8 cellular contexts compared by ENCODE assay signal in the genomic region with DNA sequence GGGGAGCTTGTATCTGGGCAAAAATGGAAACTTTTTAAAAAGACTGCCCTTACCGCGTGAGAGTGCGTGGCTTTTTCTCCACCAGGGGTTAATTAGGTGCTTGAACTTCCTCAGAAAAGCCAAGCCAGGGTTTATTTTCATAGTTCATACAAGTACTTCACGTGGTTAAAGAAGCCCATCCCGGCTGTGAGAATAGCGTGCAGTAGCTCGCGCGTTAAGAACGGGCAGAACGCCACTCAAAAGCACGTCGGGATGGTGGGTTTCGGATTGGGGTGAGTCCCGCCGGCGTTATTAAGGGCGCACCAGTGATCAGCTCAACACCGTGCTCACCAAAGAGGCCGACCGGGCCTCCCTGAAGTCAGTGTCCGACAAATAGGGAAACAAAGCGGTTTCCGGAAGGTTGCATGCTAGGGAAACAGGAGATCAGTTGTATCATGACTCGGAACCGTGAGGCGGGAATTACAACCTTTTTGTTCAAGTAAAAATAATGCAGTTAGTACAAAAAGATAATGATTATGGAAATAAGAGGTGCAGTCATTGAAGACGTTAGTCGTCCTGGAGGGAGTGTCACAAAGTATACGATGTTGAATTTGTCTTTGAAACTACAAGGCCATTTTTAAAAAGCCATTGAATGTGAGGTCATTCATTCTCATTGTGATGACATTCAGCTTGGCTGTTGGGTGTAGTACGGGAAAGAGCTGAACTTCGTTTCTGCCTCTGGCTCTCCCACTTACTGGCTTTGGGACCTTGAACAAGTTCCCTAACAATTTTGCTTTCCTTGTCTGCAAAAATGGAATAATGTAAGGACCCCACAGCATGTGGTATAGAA. TPM values are rescaled to one million over a fixed set of nuclear protein-coding genes. Genes with fewer than 3 reads are reported as not detected.
DNase-seq lines count a peak whose midpoint lies in the region; ATAC-seq and TF ChIP-seq lines count a peak whose summit lies in the region.

No MANE protein-coding gene starts in this region.

- no peak for TF ChIP-seq CTCF in GM12865 (IDR thresholded peaks at IDR 0.05; ENCODE audit: insufficient read depth, low read depth, low read length, missing control alignments)
- TF ChIP-seq CTCF in IMR-90 (conservative IDR thresholded peaks at IDR 0.05; ENCODE audit: low read depth, low read length) = no peak
- TF ChIP-seq CTCF in coronary artery (IDR thresholded peaks at IDR 0.05) = no peak
- no peak for TF ChIP-seq CTCF in lung (IDR thresholded peaks at IDR 0.05; ENCODE audit: control extremely low read depth, extremely low read depth)

- H3K27me3 Mint-ChIP-seq in stimulated activated naive B cell treated with anti-CD40 and anti-IgM and Interleukin-4, amounts not matched to agents 10 μg/mL and 1 μg/mL and 100 μg/mL, for 72 hours = no peaks in the 10 kb centered on the region

- TF ChIP-seq RAD21 in IMR-90 (IDR thresholded peaks at IDR 0.05; ENCODE audit: low read length) = no peak

- no peaks in the 10 kb centered on the region for H3K27me3 ChIP-seq in IMR-90 (ENCODE audit: control insufficient read depth, insufficient read depth, low read length)
- H3K27me3 ChIP-seq in lung (ENCODE audit: control insufficient read depth, insufficient read depth) = no peaks in the 10 kb centered on the region

- peak overlapping the region; percentile 68 for H4K5ac ChIP-seq in IMR-90 (ENCODE audit: low read depth, low read length)

- no peaks in the 10 kb centered on the region for H3K9me3 ChIP-seq in IMR-90 (ENCODE audit: control insufficient read depth, insufficient read depth, low read length)
- no peaks in the 10 kb centered on the region for H3K9me3 ChIP-seq in lung (ENCODE audit: control insufficient read depth in 2 of 2, insufficient read depth in 1 of 2, low read length in 1 of 2)

- H3K4me1 ChIP-seq in IMR-90 (ENCODE audit: control insufficient read depth, insufficient read depth, low read length) (no peaks in the 10 kb centered on the region), lung (ENCODE audit: control insufficient read depth in 2 of 2, insufficient read depth in 2 of 2, low read length in 2 of 2) (peaks cover 0 to 7% of the 10 kb centered on the region in 2 donors)

- H2AFZ ChIP-seq in IMR-90 (replicated peaks; ENCODE audit: low read length, poor library complexity) = peak overlapping the region; percentile 91

- H2BK15ac ChIP-seq in IMR-90 (ENCODE audit: low read depth, low read length) = no peak overlapping the region

- peak overlapping the region; percentile 63 for H4K91ac ChIP-seq in IMR-90 (ENCODE audit: insufficient read depth, low read depth, low read length)

- H2AK5ac ChIP-seq in IMR-90 (ENCODE audit: low read depth, low read length) = peak overlapping the region; percentile 41; the same call in 1 of the 2 replicates

- intact Hi-C loops in IMR-90 (cut with micrococcal nuclease) = no loop called here

- peak overlapping the region; percentile 10 for H2AK9ac ChIP-seq in IMR-90 (replicated peaks; ENCODE audit: low read depth, low read length, poor library complexity)

- POLR2A ChIA-PET in IMR-90 (lab: Charles Lee; ENCODE audit: unreplicated experiment) = no interaction called here

- peak; percentile 5 for ATAC-seq in GM21737 (IDR thresholded peaks at IDR 0.05; ENCODE audit: unreplicated experiment)
- peak; percentile 16 for ATAC-seq in IMR-90 (ENCODE audit: low read depth)
- ATAC-seq in lung (ENCODE audit: insufficient read depth, low FRiP score) = peak; percentile 3
- peak; percentile 41 to 48 for ATAC-seq in stimulated activated naive B cell treated with anti-CD40 and anti-IgM and Interleukin-4, amounts not matched to agents 10 μg/mL and 1 μg/mL and 100 μg/mL, for 72 hours (replicated peaks)

- peak overlapping the region; percentile 53 for H3K4me3 ChIP-seq in GM12865 (ENCODE audit: low read depth, low read length)
- H3K4me3 ChIP-seq in IMR-90 (ENCODE audit: insufficient read depth, low read depth, low read length) = peak overlapping the region; percentile 57
- H3K4me3 ChIP-seq in coronary artery = peak overlapping the region; percentile 93
- peak overlapping the region; percentile 53 for H3K4me3 ChIP-seq in lung

- TF ChIP-seq POLR2A in IMR-90 (IDR thresholded peaks at IDR 0.05; ENCODE audit: low read depth, low read length) = no peak

- peak overlapping the region; percentile 71 for H3K27ac ChIP-seq in IMR-90 (ENCODE audit: insufficient read depth, low read length)
- peak overlapping the region; percentile 94 to 99 for H3K27ac ChIP-seq in coronary artery
- H3K27ac ChIP-seq in lung (ENCODE audit: low read depth in 1 of 2, low read length in 1 of 2) = peak overlapping the region; percentile 90 to 95

- CTCF ChIA-PET in IMR-90 (lab: Yijun Ruan, JAX) = interaction anchor here (0.8 to 1.2 kb wide), 2 partner anchors 9 to 10 kb away, joined by 3 read pairs; no protein-coding TSS in a partner anchor

- H2BK120ac ChIP-seq in IMR-90 (ENCODE audit: low read depth, low read length) = peak overlapping the region; percentile 47

- peaks cover 17 to 24% of the 10 kb centered on the region in 2 donors for H3K4me1 Mint-ChIP-seq in stimulated activated naive B cell treated with anti-CD40 and anti-IgM and Interleukin-4, amounts not matched to agents 10 μg/mL and 1 μg/mL and 100 μg/mL, for 72 hours

- H3K4me2 ChIP-seq in IMR-90 (ENCODE audit: low read depth, low read length) = peak overlapping the region; percentile 79

- TSS peak; percentile 73 for BruUV-seq in IMR-90 (replicated peaks; lab: Mats Ljungman, UMichigan)

- WGBS in IMR-90 (ENCODE audit: extremely low coverage in 2 of 2, insufficient read length in 1 of 2), 2 experiments = 4% methylated on average over 22 of the region's 32 CpGs; no CpG with 5 or more reads in 1 of the 2 experiments
- WGBS in lung, 2 donors = 0 to 1% methylated on average over 32 of the region's 32 CpGs

- peak overlapping the region; percentile 88 for H3K56ac ChIP-seq in IMR-90 (ENCODE audit: extremely low read depth, insufficient read depth, low read length)

- no peaks in the 10 kb centered on the region for H3K9me1 ChIP-seq in IMR-90 (ENCODE audit: insufficient read depth, low read length)

- H3K9me3 Mint-ChIP-seq in stimulated activated naive B cell treated with anti-CD40 and anti-IgM and Interleukin-4, amounts not matched to agents 10 μg/mL and 1 μg/mL and 100 μg/mL, for 72 hours = peaks cover 4 to 5% of the 10 kb centered on the region in 2 donors

- H3K18ac ChIP-seq in IMR-90 (ENCODE audit: low read depth, low read length) = peak overlapping the region; percentile 14

- H2BK20ac ChIP-seq in IMR-90 (ENCODE audit: low read depth, low read length) = no peak overlapping the region

- peak overlapping the region; percentile 90 to 91 for H3K4me3 Mint-ChIP-seq in stimulated activated naive B cell treated with anti-CD40 and anti-IgM and Interleukin-4, amounts not matched to agents 10 μg/mL and 1 μg/mL and 100 μg/mL, for 72 hours

- peak overlapping the region; percentile 99 for H3K27ac Mint-ChIP-seq in stimulated activated naive B cell treated with anti-CD40 and anti-IgM and Interleukin-4, amounts not matched to agents 10 μg/mL and 1 μg/mL and 100 μg/mL, for 72 hours

- H4K8ac ChIP-seq in IMR-90 (ENCODE audit: low read depth in 2 of 2, low read length in 2 of 2) = peak overlapping the region; percentile 65 to 94

- H4K20me1 ChIP-seq in IMR-90 (ENCODE audit: insufficient read depth, low read length) = no peaks in the 10 kb centered on the region

- peaks cover 2 to 6% of the 10 kb centered on the region in 2 donors for H3K36me3 Mint-ChIP-seq in stimulated activated naive B cell treated with anti-CD40 and anti-IgM and Interleukin-4, amounts not matched to agents 10 μg/mL and 1 μg/mL and 100 μg/mL, for 72 hours

- dilution Hi-C loops in IMR-90 (cut with HindIII; ENCODE audit: low sequenced_read_pairs, unreplicated experiment) = no loop called here

- peaks cover 0 to 3% of the 10 kb centered on the region in 2 experiments; a peak in 1 of 4 replicates for H3K79me1 ChIP-seq in IMR-90 (ENCODE audit: low read depth in 1 of 2, low read length in 2 of 2)

- DNase-seq in GM12865 (ENCODE audit: low read depth) = peak; percentile 79
- no peak for DNase-seq in IMR-90
- peak; percentile 56 for DNase-seq in SW480 (ENCODE audit: low spot score)
- DNase-seq in coronary artery (ENCODE audit: low spot score) = no peak
- DNase-seq in lung (ENCODE audit: low spot score) = no peak
- DNase-seq in stimulated activated naive B cell treated with anti-CD40 and anti-IgM and Interleukin-4, amounts not matched to agents 10 μg/mL and 1 μg/mL and 100 μg/mL, for 72 hours = no peak
- no peak for DNase-seq in GM19238 (ENCODE audit: insufficient read length, low spot score)

- peak overlapping the region; percentile 63 for H3K23ac ChIP-seq in IMR-90 (ENCODE audit: low read depth, low read length)

- peak overlapping the region; percentile 81 for H3K9ac ChIP-seq in IMR-90 (ENCODE audit: low read depth, low read length)

- peak overlapping the region; percentile 40 for H2BK5ac ChIP-seq in IMR-90 (ENCODE audit: low read depth, low read length, poor library complexity, severe bottlenecking)

- peak overlapping the region; percentile 66 for H3K4ac ChIP-seq in IMR-90 (ENCODE audit: low read depth, low read length)

- H3K36me3 ChIP-seq in IMR-90 (ENCODE audit: control insufficient read depth, insufficient read depth, low read length) = no peaks in the 10 kb centered on the region
- H3K36me3 ChIP-seq in lung (ENCODE audit: control insufficient read depth in 2 of 2, insufficient read depth in 2 of 2, low read length in 2 of 2) = no peaks in the 10 kb centered on the region

- peak overlapping the region; percentile 79 for H3K14ac ChIP-seq in IMR-90 (replicated peaks; ENCODE audit: low read depth, low read length)

- in situ Hi-C loops in IMR-90 (cut with MboI; ENCODE audit: low sequenced_read_pairs) = loop anchor here (25.0 kb wide), 1 partner anchor 1552 kb away; the partner anchor contains the start of gene PLK2

TF ChIP-seq in IMR-90, 13 proteins besides CTCF, POLR2A, EP300 and RAD21:
- no peak for TF ChIP-seq MAZ (IDR thresholded peaks at IDR 0.05; ENCODE audit: borderline replicate concordance, low read depth, low read length)
- no peak for TF ChIP-seq FOS (IDR thresholded peaks at IDR 0.05; ENCODE audit: low read depth, low read length)
- TF ChIP-seq MXI1 (IDR thresholded peaks at IDR 0.05; ENCODE audit: borderline replicate concordance, low read depth, low read length) = 0 out of 2 replicates have a peak, but pooled peaks have one; percentile 37

RNA-seq across cellular contexts. Expression of gene SETD9, which starts 0.9 kb away (rescaled TPM):
- 8.1 and 8.9 TPM in 2 replicates for total RNA-seq in IMR-90 (2012; rRNA removed)
- 3.6 and 3.9 TPM in 2 replicates for polyA plus RNA-seq in IMR-90 (2012; rRNA removed)
- 0.58 and 1.4 TPM in 2 replicates for polyA plus RNA-seq in IMR-90 (2012; cell fraction: cytosol; rRNA removed)
- polyA plus RNA-seq in IMR-90 (2012; cell fraction: nucleus; rRNA removed; ENCODE audit: low replicate concordance) = 0.38 and 2.1 TPM in 2 replicates
- total RNA-seq in lung = 10 to 100 TPM in 1 of 2 donors, 1 to 10 TPM in 1; 9.6 to 10.4 TPM
- 1 to 10 TPM; 7.5 to 9.6 TPM for polyA plus RNA-seq in lung

RNA-seq across cellular contexts. Expression of gene MIER3, which starts 41.6 kb away (rescaled TPM):
- total RNA-seq in IMR-90 (2012; rRNA removed) (22.9 and 26.7 TPM in 2 replicates), lung (10 to 100 TPM; 15.6 to 26.7 TPM)
- polyA plus RNA-seq in IMR-90 (2012; rRNA removed) (4.8 and 6.4 TPM in 2 replicates), lung (1 to 10 TPM; 4.9 to 5.7 TPM)
- polyA plus RNA-seq in IMR-90 (2012; cell fraction: cytosol; rRNA removed) = 0.89 and 1.4 TPM in 2 replicates
- 2.9 and 18.2 TPM in 2 replicates for polyA plus RNA-seq in IMR-90 (2012; cell fraction: nucleus; rRNA removed; ENCODE audit: low replicate concordance)

Comparison
In these comparisons a context has a peak if more than half of its experiments do, and no peak if none do; other contexts are left out.
1. DNase-seq: peak in GM12865 (single experiment) and SW480 (single experiment); none in IMR-90 (single experiment), coronary artery (single experiment), lung (single experiment), stimulated activated naive B cell treated with anti-CD40 and anti-IgM and Interleukin-4, amounts not matched to agents 10 μg/mL and 1 μg/mL and 100 μg/mL, for 72 hours (single experiment) and GM19238 (single experiment).
2. Peak in every context shown above with its lines, with median percentiles within 50 percentile points of each other: H3K4me3 ChIP-seq, ATAC-seq and H3K27ac ChIP-seq.